ENCODE assay signal across 8 cellular contexts in the genomic region with DNA sequence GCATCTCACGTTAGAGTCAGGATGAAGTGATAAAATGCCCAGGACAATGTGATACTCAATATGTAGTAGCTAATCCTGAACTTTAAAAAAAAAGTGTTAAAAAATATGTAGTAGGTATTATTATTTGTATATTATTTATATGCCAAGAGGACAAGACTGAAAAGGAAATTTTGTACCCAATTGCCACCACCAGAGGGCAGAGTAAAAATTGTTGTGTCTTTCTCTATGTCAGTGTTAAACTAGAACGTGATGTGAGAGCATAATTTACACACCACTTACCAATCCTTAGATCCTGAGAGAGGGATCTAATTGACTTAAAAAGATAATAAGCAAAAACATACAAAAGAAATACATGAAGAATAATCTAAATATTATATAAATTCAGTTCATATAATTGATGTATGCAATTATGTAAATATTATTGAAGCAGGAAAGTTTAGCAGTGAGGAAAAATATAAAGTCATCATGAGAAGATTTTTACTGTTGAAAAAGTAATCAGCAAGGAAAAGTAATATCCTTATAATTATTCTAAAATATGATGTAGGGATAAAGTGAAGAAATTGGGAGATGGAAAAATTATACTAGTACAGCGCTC.
DNase-seq lines count a peak whose midpoint lies in the region; ATAC-seq and TF ChIP-seq lines count a peak whose summit lies in the region.

No MANE protein-coding gene starts in this region.

- in situ Hi-C loops in SK-MEL-5 (cut with HindIII; ENCODE audit: low pct_unique_long_range_greater_than_20kb, low sequenced_read_pairs) = no loop called here

- peaks cover 30% of the 10 kb centered on the region for H3K27me3 Mint-ChIP-seq in activated T-helper 2 cell treated with anti-CD3 and anti-CD28 coated beads, Interferon-gamma antibody, Interleukin-2, Interleukin-4, amounts not matched to agents 10 μg/mL and 5 μg/mL and 100 μg/mL, durations not matched to agents 14 hours and 24 hours and 36 hours (ENCODE audit: low read depth)

- no peaks in the 10 kb centered on the region for H3K27me3 ChIP-seq in prostate gland (replicated peaks; ENCODE audit: insufficient read depth)

- H3K9me3 Mint-ChIP-seq in activated T-helper 2 cell treated with anti-CD3 and anti-CD28 coated beads, Interferon-gamma antibody, Interleukin-2, Interleukin-4, amounts not matched to agents 10 μg/mL and 5 μg/mL and 100 μg/mL, durations not matched to agents 14 hours and 24 hours and 36 hours = no peaks in the 10 kb centered on the region

- H3K4me3 Mint-ChIP-seq in activated T-helper 2 cell treated with anti-CD3 and anti-CD28 coated beads, Interferon-gamma antibody, Interleukin-2, Interleukin-4, amounts not matched to agents 10 μg/mL and 5 μg/mL and 100 μg/mL, durations not matched to agents 14 hours and 24 hours and 36 hours (ENCODE audit: low read depth) = no peak overlapping the region

- no peaks in the 10 kb centered on the region for H3K9me3 ChIP-seq in prostate gland

- H3K4me1 ChIP-seq in prostate gland (replicated peaks) = no peaks in the 10 kb centered on the region

- TF ChIP-seq CTCF in AG09309 (IDR thresholded peaks at IDR 0.05; ENCODE audit: control insufficient read depth, insufficient read depth, low read depth, low read length, missing control alignments) (peak; percentile 57), epithelial cell of proximal tubule (conservative IDR thresholded peaks at IDR 0.05; ENCODE audit: low read depth, low read length) (peak; percentile 75), prostate gland (IDR thresholded peaks at IDR 0.05) (peak in 3 of 4 experiments; percentile 43 to 57 (median 47))

- no peak overlapping the region for H3K27ac ChIP-seq in prostate gland

- H3K36me3 ChIP-seq in prostate gland = no peaks in the 10 kb centered on the region

- no peaks in the 10 kb centered on the region for H3K4me1 Mint-ChIP-seq in activated T-helper 2 cell treated with anti-CD3 and anti-CD28 coated beads, Interferon-gamma antibody, Interleukin-2, Interleukin-4, amounts not matched to agents 10 μg/mL and 5 μg/mL and 100 μg/mL, durations not matched to agents 14 hours and 24 hours and 36 hours (ENCODE audit: low read depth)

- H3K4me3 ChIP-seq in AG09309 (ENCODE audit: control insufficient read depth, low read depth, low read length) (no peak overlapping the region), epithelial cell of proximal tubule (ENCODE audit: low read depth, low read length) (no peak overlapping the region), prostate gland (no peak overlapping the region)

- no peak for TF ChIP-seq POLR2A in prostate gland (IDR thresholded peaks at IDR 0.05)

- 59% methylated on average over 3 of the region's 3 CpGs for WGBS in prostate gland

- ATAC-seq in HG02938 (IDR thresholded peaks at IDR 0.05; ENCODE audit: unreplicated experiment) (peak; percentile 74), HG03460 (IDR thresholded peaks at IDR 0.05; ENCODE audit: unreplicated experiment) (no peak)

- H3K27ac Mint-ChIP-seq in activated T-helper 2 cell treated with anti-CD3 and anti-CD28 coated beads, Interferon-gamma antibody, Interleukin-2, Interleukin-4, amounts not matched to agents 10 μg/mL and 5 μg/mL and 100 μg/mL, durations not matched to agents 14 hours and 24 hours and 36 hours = no peak overlapping the region

- no peaks in the 10 kb centered on the region for H3K36me3 Mint-ChIP-seq in activated T-helper 2 cell treated with anti-CD3 and anti-CD28 coated beads, Interferon-gamma antibody, Interleukin-2, Interleukin-4, amounts not matched to agents 10 μg/mL and 5 μg/mL and 100 μg/mL, durations not matched to agents 14 hours and 24 hours and 36 hours (ENCODE audit: low read depth)

- intact Hi-C loops in prostate gland (cut with DNase I) = no loop called here
- intact Hi-C loops in activated T-helper 2 cell treated with anti-CD3 and anti-CD28 coated beads, Interferon-gamma antibody, Interleukin-2, Interleukin-4, amounts not matched to agents 10 μg/mL and 5 μg/mL and 100 μg/mL, durations not matched to agents 14 hours and 24 hours and 36 hours (cut with micrococcal nuclease) = no loop called here

- DNase-seq in AG09309 (ENCODE audit: low read depth) (peak; percentile 11), GM03348 (ENCODE audit: low spot score) (peak; percentile 41), SK-MEL-5 (ENCODE audit: low read depth, low spot score) (peak; percentile 72), epithelial cell of proximal tubule (ENCODE audit: low read depth) (no peak), prostate gland (ENCODE audit: low spot score) (no peak)
- DNase-seq in activated T-helper 2 cell treated with anti-CD3 and anti-CD28 coated beads, Interferon-gamma antibody, Interleukin-2, Interleukin-4, amounts not matched to agents 10 μg/mL and 5 μg/mL and 100 μg/mL, durations not matched to agents 14 hours and 24 hours and 36 hours (ENCODE audit: low spot score) = no peak

Comparison
In these comparisons a context has a peak if more than half of its experiments do, and no peak if none do; other contexts are left out.
1. DNase-seq: peak in AG09309 (single experiment), GM03348 (single experiment) and SK-MEL-5 (single experiment); none in epithelial cell of proximal tubule (single experiment), prostate gland (single experiment) and activated T-helper 2 cell treated with anti-CD3 and anti-CD28 coated beads, Interferon-gamma antibody, Interleukin-2, Interleukin-4, amounts not matched to agents 10 μg/mL and 5 μg/mL and 100 μg/mL, durations not matched to agents 14 hours and 24 hours and 36 hours (single experiment).
2. Peak in every context shown above with its lines, with median percentiles within 50 percentile points of each other: CTCF ChIP-seq.